ENCODE assay signal across 11 cellular contexts in genomic region chr2:28755411-28755810, GRCh38. TPM values are rescaled to one million over a fixed set of nuclear protein-coding genes. Genes with fewer than 3 reads are reported as not detected.
A peak's percentile ranks its signal among the peaks of the same experiment; 100 is the strongest.
DNase-seq lines count a peak whose midpoint lies in the region; ATAC-seq lines count a peak whose summit lies in the region.
"Had no signal": no experiment of that assay in that cellular context is flagged by ENCODE, and none has a peak within 500 bp of the region (broad histone marks: within the 10 kb centered on the region; RNA-seq: fewer than 3 reads in every experiment).

No MANE protein-coding gene starts in this region.

- no peak for ATAC-seq in stimulated activated naive B cell treated with anti-CD40 and anti-IgM and Interleukin-4, amounts not matched to agents 10 μg/mL and 1 μg/mL and 100 μg/mL, for 72 hours (replicated peaks)

- peak overlapping the region; percentile 11 for H3K27ac Mint-ChIP-seq in T-helper 2 cell treated with Interferon-gamma antibody and Interleukin-4, amounts not matched to agents 5 μg/mL and 100 μg/mL, for 36 hours
- no peak overlapping the region for H3K27ac Mint-ChIP-seq in activated T-helper 1 cell treated with anti-CD3 and anti-CD28 coated beads, Interleukin-12 subunit alpha, Interleukin-12 subunit beta, Interleukin-2, Interleukin-4 antibody, amounts not matched to agents 30 ng/mL and 10 ng/mL and 1 ng/mL, durations not matched to agents 14 hours and 24 hours and 36 hours
- H3K27ac Mint-ChIP-seq in stimulated activated naive B cell treated with anti-CD40 and anti-IgM and Interleukin-4, amounts not matched to agents 10 μg/mL and 1 μg/mL and 100 μg/mL, for 72 hours = peak overlapping the region; percentile 9

- no peak for DNase-seq in T-helper 2 cell treated with Interferon-gamma antibody and Interleukin-4, amounts not matched to agents 5 μg/mL and 100 μg/mL, for 36 hours (ENCODE audit: low spot score)
- no peak for DNase-seq in T-helper 2 cell
- no peak for DNase-seq in activated T-helper 1 cell treated with anti-CD3 and anti-CD28 coated beads, Interleukin-12 subunit alpha, Interleukin-12 subunit beta, Interleukin-2, Interleukin-4 antibody, amounts not matched to agents 30 ng/mL and 10 ng/mL and 1 ng/mL, durations not matched to agents 14 hours and 24 hours and 36 hours (ENCODE audit: low spot score)
- DNase-seq in glomerular visceral epithelial cell (ENCODE audit: extremely low spot score) = peak; percentile 33
- no peak for DNase-seq in stimulated activated naive B cell treated with anti-CD40 and anti-IgM and Interleukin-4, amounts not matched to agents 10 μg/mL and 1 μg/mL and 100 μg/mL, for 72 hours
- no peak for DNase-seq in DMS79 (lab: John Stamatoyannopoulos, UW)
- no peak for DNase-seq in NCI-H2081 treated with DMSO at 0.1 percent for 48 hours (lab: John Stamatoyannopoulos, UW)
- no peak for DNase-seq in MV-4-11 (lab: John Stamatoyannopoulos, UW)
- DNase-seq: spleen, thyroid gland had no signal

- intact Hi-C loops in activated T-helper 1 cell treated with anti-CD3 and anti-CD28 coated beads, Interleukin-12 subunit alpha, Interleukin-12 subunit beta, Interleukin-2, Interleukin-4 antibody, amounts not matched to agents 30 ng/mL and 10 ng/mL and 1 ng/mL, durations not matched to agents 14 hours and 24 hours and 36 hours (cut with micrococcal nuclease) = loop anchor here (10.0 kb wide), 1 partner anchor 1051 kb away; no protein-coding TSS in a partner anchor

- peaks cover 42% of the 10 kb centered on the region for H3K4me1 Mint-ChIP-seq in T-helper 2 cell treated with Interferon-gamma antibody and Interleukin-4, amounts not matched to agents 5 μg/mL and 100 μg/mL, for 36 hours (ENCODE audit: low read depth)
- peaks cover 55% of the 10 kb centered on the region for H3K4me1 Mint-ChIP-seq in activated T-helper 1 cell treated with anti-CD3 and anti-CD28 coated beads, Interleukin-12 subunit alpha, Interleukin-12 subunit beta, Interleukin-2, Interleukin-4 antibody, amounts not matched to agents 30 ng/mL and 10 ng/mL and 1 ng/mL, durations not matched to agents 14 hours and 24 hours and 36 hours (ENCODE audit: low read depth)
- peaks cover 27 to 58% of the 10 kb centered on the region in 2 donors for H3K4me1 Mint-ChIP-seq in stimulated activated naive B cell treated with anti-CD40 and anti-IgM and Interleukin-4, amounts not matched to agents 10 μg/mL and 1 μg/mL and 100 μg/mL, for 72 hours

- H3K4me3 Mint-ChIP-seq in T-helper 2 cell treated with Interferon-gamma antibody and Interleukin-4, amounts not matched to agents 5 μg/mL and 100 μg/mL, for 36 hours = peak overlapping the region; percentile 19
- peak overlapping the region; percentile 20 for H3K4me3 Mint-ChIP-seq in activated T-helper 1 cell treated with anti-CD3 and anti-CD28 coated beads, Interleukin-12 subunit alpha, Interleukin-12 subunit beta, Interleukin-2, Interleukin-4 antibody, amounts not matched to agents 30 ng/mL and 10 ng/mL and 1 ng/mL, durations not matched to agents 14 hours and 24 hours and 36 hours
- H3K4me3 Mint-ChIP-seq in stimulated activated naive B cell treated with anti-CD40 and anti-IgM and Interleukin-4, amounts not matched to agents 10 μg/mL and 1 μg/mL and 100 μg/mL, for 72 hours = no peak overlapping the region

- H3K36me3 Mint-ChIP-seq in T-helper 2 cell treated with Interferon-gamma antibody and Interleukin-4, amounts not matched to agents 5 μg/mL and 100 μg/mL, for 36 hours (ENCODE audit: low read depth) = peaks cover 24% of the 10 kb centered on the region
- peaks cover 27% of the 10 kb centered on the region for H3K36me3 Mint-ChIP-seq in activated T-helper 1 cell treated with anti-CD3 and anti-CD28 coated beads, Interleukin-12 subunit alpha, Interleukin-12 subunit beta, Interleukin-2, Interleukin-4 antibody, amounts not matched to agents 30 ng/mL and 10 ng/mL and 1 ng/mL, durations not matched to agents 14 hours and 24 hours and 36 hours (ENCODE audit: low read depth)
- peaks cover 6 to 14% of the 10 kb centered on the region in 2 donors for H3K36me3 Mint-ChIP-seq in stimulated activated naive B cell treated with anti-CD40 and anti-IgM and Interleukin-4, amounts not matched to agents 10 μg/mL and 1 μg/mL and 100 μg/mL, for 72 hours
- H3K36me3 Mint-ChIP-seq: IgD-negative memory B cell had no signal

- no peaks in the 10 kb centered on the region for H3K9me3 Mint-ChIP-seq in T-helper 2 cell treated with Interferon-gamma antibody and Interleukin-4, amounts not matched to agents 5 μg/mL and 100 μg/mL, for 36 hours
- H3K9me3 Mint-ChIP-seq in activated T-helper 1 cell treated with anti-CD3 and anti-CD28 coated beads, Interleukin-12 subunit alpha, Interleukin-12 subunit beta, Interleukin-2, Interleukin-4 antibody, amounts not matched to agents 30 ng/mL and 10 ng/mL and 1 ng/mL, durations not matched to agents 14 hours and 24 hours and 36 hours = no peaks in the 10 kb centered on the region
- H3K9me3 Mint-ChIP-seq in stimulated activated naive B cell treated with anti-CD40 and anti-IgM and Interleukin-4, amounts not matched to agents 10 μg/mL and 1 μg/mL and 100 μg/mL, for 72 hours = no peaks in the 10 kb centered on the region
- H3K9me3 Mint-ChIP-seq: IgD-negative memory B cell had no signal

- H3K27me3 Mint-ChIP-seq in T-helper 2 cell treated with Interferon-gamma antibody and Interleukin-4, amounts not matched to agents 5 μg/mL and 100 μg/mL, for 36 hours (ENCODE audit: low read depth) = no peaks in the 10 kb centered on the region
- no peaks in the 10 kb centered on the region for H3K27me3 Mint-ChIP-seq in activated T-helper 1 cell treated with anti-CD3 and anti-CD28 coated beads, Interleukin-12 subunit alpha, Interleukin-12 subunit beta, Interleukin-2, Interleukin-4 antibody, amounts not matched to agents 30 ng/mL and 10 ng/mL and 1 ng/mL, durations not matched to agents 14 hours and 24 hours and 36 hours (ENCODE audit: insufficient read depth)
- no peaks in the 10 kb centered on the region for H3K27me3 Mint-ChIP-seq in stimulated activated naive B cell treated with anti-CD40 and anti-IgM and Interleukin-4, amounts not matched to agents 10 μg/mL and 1 μg/mL and 100 μg/mL, for 72 hours
- H3K27me3 Mint-ChIP-seq: IgD-negative memory B cell had no signal

RNA-seq across cellular contexts. Expression of gene PPP1CB, which starts 3.8 kb away (rescaled TPM):
- total RNA-seq in activated T-helper 1 cell treated with anti-CD3 and anti-CD28 coated beads, Interleukin-12 subunit alpha, Interleukin-12 subunit beta, Interleukin-2, Interleukin-4 antibody, amounts not matched to agents 30 ng/mL and 10 ng/mL and 1 ng/mL, durations not matched to agents 14 hours and 24 hours and 36 hours = 262 and 268 TPM in 2 replicates

RNA-seq across cellular contexts. Expression of gene SPDYA, which starts 55.2 kb away (rescaled TPM):
- total RNA-seq in activated T-helper 1 cell treated with anti-CD3 and anti-CD28 coated beads, Interleukin-12 subunit alpha, Interleukin-12 subunit beta, Interleukin-2, Interleukin-4 antibody, amounts not matched to agents 30 ng/mL and 10 ng/mL and 1 ng/mL, durations not matched to agents 14 hours and 24 hours and 36 hours = 1.1 and 1.7 TPM in 2 replicates

Comparison
In these comparisons a context has a peak if more than half of its experiments do, and no peak if none do; other contexts are left out.
1. H3K4me3 Mint-ChIP-seq: peak in T-helper 2 cell treated with Interferon-gamma antibody and Interleukin-4, amounts not matched to agents 5 μg/mL and 100 μg/mL, for 36 hours (single experiment) and activated T-helper 1 cell treated with anti-CD3 and anti-CD28 coated beads, Interleukin-12 subunit alpha, Interleukin-12 subunit beta, Interleukin-2, Interleukin-4 antibody, amounts not matched to agents 30 ng/mL and 10 ng/mL and 1 ng/mL, durations not matched to agents 14 hours and 24 hours and 36 hours (single experiment); none in stimulated activated naive B cell treated with anti-CD40 and anti-IgM and Interleukin-4, amounts not matched to agents 10 μg/mL and 1 μg/mL and 100 μg/mL, for 72 hours (0 of 2).